Comparison of ENCODE assay signal across 8 cellular contexts in genomic region chr11:62680825-62681240, GRCh38. TPM values are rescaled to one million over a fixed set of nuclear protein-coding genes. Genes with fewer than 3 reads are reported as not detected.
A peak's percentile ranks its signal among the peaks of the same experiment; 100 is the strongest.
DNase-seq lines count a peak whose midpoint lies in the region; ATAC-seq and TF ChIP-seq lines count a peak whose summit lies in the region.

No MANE protein-coding gene starts in this region.

- peak overlapping the region; percentile 64 for H3K4me3 Mint-ChIP-seq in activated T-cell treated with anti-CD3 and anti-CD28 coated beads, Interleukin-2, amount 50 U/mL, for 4 hours

- no peaks in the 10 kb centered on the region for H3K27me3 Mint-ChIP-seq in activated T-cell treated with anti-CD3 and anti-CD28 coated beads, Interleukin-2, amount 50 U/mL, for 4 hours (ENCODE audit: low read depth)

- no peaks in the 10 kb centered on the region for H3K9me3 Mint-ChIP-seq in activated T-cell treated with anti-CD3 and anti-CD28 coated beads, Interleukin-2, amount 50 U/mL, for 4 hours

- no peak overlapping the region for H3K27ac ChIP-seq in foreskin keratinocyte

- H3K36me3 Mint-ChIP-seq in activated T-cell treated with anti-CD3 and anti-CD28 coated beads, Interleukin-2, amount 50 U/mL, for 4 hours (ENCODE audit: insufficient read depth), result peaks cover 11% of the 10 kb centered on the region

- peaks cover 5% of the 10 kb centered on the region for H3K4me1 ChIP-seq in foreskin keratinocyte

- peaks cover 25% of the 10 kb centered on the region for H3K4me1 Mint-ChIP-seq in activated T-cell treated with anti-CD3 and anti-CD28 coated beads, Interleukin-2, amount 50 U/mL, for 4 hours (ENCODE audit: low read depth)

- DNase-seq in stimulated activated CD4-positive, alpha-beta T cell treated with anti-CD3 and anti-CD28 coated beads, Interleukin-2, amount 100 ng/mL, for 24 hours, result peak; percentile 27 to 38
- DNase-seq in stimulated activated CD4-positive, alpha-beta T cell treated with anti-CD3 and anti-CD28 coated beads, Interleukin-4, amount 100 ng/mL, for 4 hours, result no peak
- DNase-seq in NCI-H774 (lab: John Stamatoyannopoulos, UW), result peak; percentile 28
- DNase-seq in activated T-cell treated with anti-CD3 and anti-CD28 coated beads, Interleukin-2, amount 50 U/mL, for 4 hours, result no peak
- DNase-seq in foreskin keratinocyte, result peak; percentile 39 to 62
- DNase-seq in renal cortical epithelial cell (ENCODE audit: low read depth), result peak; percentile 82

- TF ChIP-seq CTCF in foreskin keratinocyte (conservative IDR thresholded peaks at IDR 0.05), result peak; percentile 77

- peak; percentile 62 for ATAC-seq in HG03135 (IDR thresholded peaks at IDR 0.05; ENCODE audit: unreplicated experiment)
- ATAC-seq in activated T-cell treated with anti-CD3 and anti-CD28 coated beads, Interleukin-2, amount 50 U/mL, for 4 hours, result peak; percentile 64 to 70
- ATAC-seq in foreskin keratinocyte, result peak; percentile 75
- ATAC-seq in GM21576 (IDR thresholded peaks at IDR 0.05; ENCODE audit: unreplicated experiment), result no peak

- no peaks in the 10 kb centered on the region for H3K27me3 ChIP-seq in foreskin keratinocyte

RNA-seq across cellular contexts. Expression of gene UBXN1, which starts 2.0 kb away (rescaled TPM):
- 100 to 1,000 TPM; 151 to 174 (median 157) TPM for total RNA-seq in activated T-cell treated with anti-CD3 and anti-CD28 coated beads, Interleukin-2, amount 50 U/mL, for 4 hours
- total RNA-seq in foreskin keratinocyte (75.7 and 89.8 TPM in 2 replicates), renal cortical epithelial cell (97.6 and 105 TPM in 2 replicates)
- 146 and 150 TPM in 2 replicates for polyA plus RNA-seq in foreskin keratinocyte

RNA-seq across cellular contexts. Expression of gene LRRN4CL, which starts 8.5 kb away (rescaled TPM):
- total RNA-seq in activated T-cell treated with anti-CD3 and anti-CD28 coated beads, Interleukin-2, amount 50 U/mL, for 4 hours, result under 1 TPM; 0.21 to 0.33 (median 0.30) TPM
- total RNA-seq in foreskin keratinocyte (0.39 and 0.41 TPM in 2 replicates), renal cortical epithelial cell (0.17 and 0.25 TPM in 2 replicates)
- 0.32 TPM in 2 replicates for polyA plus RNA-seq in foreskin keratinocyte

RNA-seq across cellular contexts. Expression of gene LBHD1, which starts 8.8 kb away (rescaled TPM):
- 10 to 100 TPM; 17.0 to 22.2 (median 19.2) TPM for total RNA-seq in activated T-cell treated with anti-CD3 and anti-CD28 coated beads, Interleukin-2, amount 50 U/mL, for 4 hours
- total RNA-seq in foreskin keratinocyte, result 4.9 and 6.5 TPM in 2 replicates
- polyA plus RNA-seq in foreskin keratinocyte, result 5.0 and 6.9 TPM in 2 replicates
- 3.9 and 5.0 TPM in 2 replicates for total RNA-seq in renal cortical epithelial cell

RNA-seq across cellular contexts. Expression of gene UQCC3, which starts 9.4 kb away (rescaled TPM):
- 10 to 100 TPM in 2 of 3 donors, 1 to 10 TPM in 1; 9.4 to 14.6 (median 10.6) TPM for total RNA-seq in activated T-cell treated with anti-CD3 and anti-CD28 coated beads, Interleukin-2, amount 50 U/mL, for 4 hours
- total RNA-seq in foreskin keratinocyte (17.2 and 18.2 TPM in 2 replicates), renal cortical epithelial cell (4.1 and 6.1 TPM in 2 replicates)
- polyA plus RNA-seq in foreskin keratinocyte, result 23.0 and 24.4 TPM in 2 replicates

RNA-seq across cellular contexts. Expression of gene CSKMT, which starts 15.7 kb away (rescaled TPM):
- total RNA-seq in activated T-cell treated with anti-CD3 and anti-CD28 coated beads, Interleukin-2, amount 50 U/mL, for 4 hours, result 10 to 100 TPM; 54.6 to 73.1 (median 73.0) TPM
- total RNA-seq in foreskin keratinocyte, result 36.6 and 49.2 TPM in 2 replicates
- 11.8 and 13.6 TPM in 2 replicates for polyA plus RNA-seq in foreskin keratinocyte
- total RNA-seq in renal cortical epithelial cell, result 3.6 and 13.5 TPM in 2 replicates

Comparison
In these comparisons a context has a peak if more than half of its experiments do, and no peak if none do; other contexts are left out.
1. DNase-seq: peak in stimulated activated CD4-positive, alpha-beta T cell treated with anti-CD3 and anti-CD28 coated beads, Interleukin-2, amount 100 ng/mL, for 24 hours (2 of 2), NCI-H774 (single experiment), foreskin keratinocyte (2 of 2) and renal cortical epithelial cell (single experiment); none in stimulated activated CD4-positive, alpha-beta T cell treated with anti-CD3 and anti-CD28 coated beads, Interleukin-4, amount 100 ng/mL, for 4 hours (0 of 2) and activated T-cell treated with anti-CD3 and anti-CD28 coated beads, Interleukin-2, amount 50 U/mL, for 4 hours (single experiment).